1 cellular context compared by ENCODE assay signal in the genomic region with DNA sequence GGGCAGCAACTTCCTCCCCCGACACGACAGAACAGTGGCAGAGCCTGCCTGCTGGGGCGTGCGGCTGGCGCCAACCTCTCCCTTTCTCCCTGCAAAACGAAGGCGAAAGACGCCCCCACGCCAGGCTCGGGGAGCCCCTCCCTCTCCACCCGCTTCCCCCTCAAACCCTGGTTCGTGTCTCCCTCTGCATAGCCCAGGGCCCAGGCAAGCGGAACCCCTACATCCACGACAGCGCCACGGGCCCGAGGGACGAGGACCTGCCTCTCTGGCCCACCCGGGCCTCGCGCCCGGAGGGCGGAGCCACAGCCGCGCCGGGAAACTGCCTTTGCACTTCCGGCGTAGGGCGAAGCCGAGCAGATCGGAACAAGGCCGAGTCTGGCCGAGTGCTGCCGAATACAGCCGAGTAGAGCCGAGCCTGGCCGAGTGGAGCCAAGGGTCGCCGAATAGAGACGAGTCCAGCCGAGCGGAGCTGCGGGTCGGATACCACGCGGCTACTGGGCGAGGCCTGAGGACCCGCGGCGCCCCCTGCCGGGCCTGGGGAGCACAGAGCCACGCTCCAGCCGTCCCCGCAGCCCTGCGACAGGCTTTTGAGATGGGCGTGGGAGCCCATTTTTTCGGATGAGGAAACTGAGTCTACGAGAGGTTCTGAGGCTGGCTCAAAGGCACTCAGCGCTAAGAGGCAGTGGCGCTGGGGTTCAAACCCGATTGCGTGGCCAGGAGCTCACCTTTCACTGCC.
TF ChIP-seq lines count a peak whose summit lies in the region.

No MANE protein-coding gene starts in this region.

TF ChIP-seq in HepG2, 621 proteins besides CTCF, POLR2A, EP300 and RAD21 (continued from another document and continues in another):
- TF ChIP-seq ZNF781 (CRISPR knock-in tag; IDR thresholded peaks at IDR 0.05; ENCODE audit: borderline replicate concordance, not compliant biosample characterization) (peak; percentile 90), ZFP36L2 (CRISPR knock-in tag; IDR thresholded peaks at IDR 0.05) (no peak), PAX8 (CRISPR knock-in tag; IDR thresholded peaks at IDR 0.05; ENCODE audit: borderline replicate concordance) (no peak), BRD4 (CRISPR knock-in tag; IDR thresholded peaks at IDR 0.05) (peak; percentile 39), SMARCE1 (IDR thresholded peaks at IDR 0.05; ENCODE audit: borderline replicate concordance) (no peak), ZSCAN9 (CRISPR knock-in tag; IDR thresholded peaks at IDR 0.05; ENCODE audit: borderline replicate concordance) (no peak), ZNF33A (CRISPR knock-in tag; IDR thresholded peaks at IDR 0.05; ENCODE audit: borderline replicate concordance) (no peak; the same call in 1 of the 2 replicates), DR1 (CRISPR knock-in tag; IDR thresholded peaks at IDR 0.05) (peak; percentile 57), ZNF3 (CRISPR knock-in tag; IDR thresholded peaks at IDR 0.05) (no peak), SP4 (CRISPR knock-in tag; IDR thresholded peaks at IDR 0.05) (peak; percentile 42; the same call in 1 of the 2 replicates), ZFX (CRISPR knock-in tag; IDR thresholded peaks at IDR 0.05; ENCODE audit: low read depth) (peak; percentile 87), ARHGAP35 (CRISPR knock-in tag; IDR thresholded peaks at IDR 0.05; ENCODE audit: borderline replicate concordance) (peak; percentile 52), HMGA1 (CRISPR knock-in tag; conservative IDR thresholded peaks at IDR 0.05) (no peak), ZNF543 (CRISPR knock-in tag; IDR thresholded peaks at IDR 0.05) (peak; percentile 72; the same call in 1 of the 2 replicates), ZNF577 (CRISPR knock-in tag; IDR thresholded peaks at IDR 0.05; ENCODE audit: borderline replicate concordance, low read depth) (0 out of 2 replicates have a peak, but pooled peaks have one; percentile 55), ZNF350 (CRISPR knock-in tag; IDR thresholded peaks at IDR 0.05; ENCODE audit: borderline replicate concordance, low read depth) (peak; percentile 81; the same call in 1 of the 2 replicates), LCORL (IDR thresholded peaks at IDR 0.05) (no peak), LCORL (CRISPR knock-in tag; IDR thresholded peaks at IDR 0.05) (peak; percentile 74), ZNF776 (CRISPR knock-in tag; IDR thresholded peaks at IDR 0.05) (no peak), HMG20B (CRISPR knock-in tag; conservative IDR thresholded peaks at IDR 0.05) (no peak), KLF11 (CRISPR knock-in tag; IDR thresholded peaks at IDR 0.05) (0 out of 2 replicates have a peak, but pooled peaks have one; percentile 51), MEIS1 (CRISPR knock-in tag; IDR thresholded peaks at IDR 0.05; ENCODE audit: borderline replicate concordance) (no peak; the same call in 1 of the 2 replicates), GPN1 (CRISPR knock-in tag; IDR thresholded peaks at IDR 0.05; ENCODE audit: borderline replicate concordance) (no peak)
- TF ChIP-seq, protein P1, sequence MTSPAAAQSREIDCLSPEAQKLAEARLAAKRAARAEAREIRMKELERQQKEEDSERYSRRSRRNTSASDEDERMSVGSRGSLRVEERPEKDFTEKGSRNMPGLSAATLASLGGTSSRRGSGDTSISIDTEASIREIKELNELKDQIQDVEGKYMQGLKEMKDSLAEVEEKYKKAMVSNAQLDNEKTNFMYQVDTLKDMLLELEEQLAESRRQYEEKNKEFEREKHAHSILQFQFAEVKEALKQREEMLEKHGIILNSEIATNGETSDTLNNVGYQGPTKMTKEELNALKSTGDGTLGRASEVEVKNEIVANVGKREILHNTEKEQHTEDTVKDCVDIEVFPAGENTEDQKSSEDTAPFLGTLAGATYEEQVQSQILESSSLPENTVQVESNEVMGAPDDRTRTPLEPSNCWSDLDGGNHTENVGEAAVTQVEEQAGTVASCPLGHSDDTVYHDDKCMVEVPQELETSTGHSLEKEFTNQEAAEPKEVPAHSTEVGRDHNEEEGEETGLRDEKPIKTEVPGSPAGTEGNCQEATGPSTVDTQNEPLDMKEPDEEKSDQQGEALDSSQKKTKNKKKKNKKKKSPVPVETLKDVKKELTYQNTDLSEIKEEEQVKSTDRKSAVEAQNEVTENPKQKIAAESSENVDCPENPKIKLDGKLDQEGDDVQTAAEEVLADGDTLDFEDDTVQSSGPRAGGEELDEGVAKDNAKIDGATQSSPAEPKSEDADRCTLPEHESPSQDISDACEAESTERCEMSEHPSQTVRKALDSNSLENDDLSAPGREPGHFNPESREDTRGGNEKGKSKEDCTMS (CRISPR knock-in tag; conservative IDR thresholded peaks at IDR 0.05), result no peak
- TF ChIP-seq, protein P2, sequence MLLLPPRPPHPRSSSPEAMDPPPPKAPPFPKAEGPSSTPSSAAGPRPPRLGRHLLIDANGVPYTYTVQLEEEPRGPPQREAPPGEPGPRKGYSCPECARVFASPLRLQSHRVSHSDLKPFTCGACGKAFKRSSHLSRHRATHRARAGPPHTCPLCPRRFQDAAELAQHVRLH (CRISPR knock-in tag; IDR thresholded peaks at IDR 0.05; ENCODE audit: borderline replicate concordance, low read depth), result peak; percentile 78; the same call in 1 of the 2 replicates
- TF ChIP-seq, protein P3, sequence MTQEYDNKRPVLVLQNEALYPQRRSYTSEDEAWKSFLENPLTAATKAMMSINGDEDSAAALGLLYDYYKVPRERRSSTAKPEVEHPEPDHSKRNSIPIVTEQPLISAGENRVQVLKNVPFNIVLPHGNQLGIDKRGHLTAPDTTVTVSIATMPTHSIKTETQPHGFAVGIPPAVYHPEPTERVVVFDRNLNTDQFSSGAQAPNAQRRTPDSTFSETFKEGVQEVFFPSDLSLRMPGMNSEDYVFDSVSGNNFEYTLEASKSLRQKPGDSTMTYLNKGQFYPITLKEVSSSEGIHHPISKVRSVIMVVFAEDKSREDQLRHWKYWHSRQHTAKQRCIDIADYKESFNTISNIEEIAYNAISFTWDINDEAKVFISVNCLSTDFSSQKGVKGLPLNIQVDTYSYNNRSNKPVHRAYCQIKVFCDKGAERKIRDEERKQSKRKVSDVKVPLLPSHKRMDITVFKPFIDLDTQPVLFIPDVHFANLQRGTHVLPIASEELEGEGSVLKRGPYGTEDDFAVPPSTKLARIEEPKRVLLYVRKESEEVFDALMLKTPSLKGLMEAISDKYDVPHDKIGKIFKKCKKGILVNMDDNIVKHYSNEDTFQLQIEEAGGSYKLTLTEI (CRISPR knock-in tag; conservative IDR thresholded peaks at IDR 0.05), result no peak
- TF ChIP-seq, protein P4, sequence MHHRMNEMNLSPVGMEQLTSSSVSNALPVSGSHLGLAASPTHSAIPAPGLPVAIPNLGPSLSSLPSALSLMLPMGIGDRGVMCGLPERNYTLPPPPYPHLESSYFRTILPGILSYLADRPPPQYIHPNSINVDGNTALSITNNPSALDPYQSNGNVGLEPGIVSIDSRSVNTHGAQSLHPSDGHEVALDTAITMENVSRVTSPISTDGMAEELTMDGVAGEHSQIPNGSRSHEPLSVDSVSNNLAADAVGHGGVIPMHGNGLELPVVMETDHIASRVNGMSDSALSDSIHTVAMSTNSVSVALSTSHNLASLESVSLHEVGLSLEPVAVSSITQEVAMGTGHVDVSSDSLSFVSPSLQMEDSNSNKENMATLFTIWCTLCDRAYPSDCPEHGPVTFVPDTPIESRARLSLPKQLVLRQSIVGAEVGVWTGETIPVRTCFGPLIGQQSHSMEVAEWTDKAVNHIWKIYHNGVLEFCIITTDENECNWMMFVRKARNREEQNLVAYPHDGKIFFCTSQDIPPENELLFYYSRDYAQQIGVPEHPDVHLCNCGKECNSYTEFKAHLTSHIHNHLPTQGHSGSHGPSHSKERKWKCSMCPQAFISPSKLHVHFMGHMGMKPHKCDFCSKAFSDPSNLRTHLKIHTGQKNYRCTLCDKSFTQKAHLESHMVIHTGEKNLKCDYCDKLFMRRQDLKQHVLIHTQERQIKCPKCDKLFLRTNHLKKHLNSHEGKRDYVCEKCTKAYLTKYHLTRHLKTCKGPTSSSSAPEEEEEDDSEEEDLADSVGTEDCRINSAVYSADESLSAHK (CRISPR knock-in tag; IDR thresholded peaks at IDR 0.05; ENCODE audit: borderline replicate concordance), result no peak
- TF ChIP-seq, protein P5, sequence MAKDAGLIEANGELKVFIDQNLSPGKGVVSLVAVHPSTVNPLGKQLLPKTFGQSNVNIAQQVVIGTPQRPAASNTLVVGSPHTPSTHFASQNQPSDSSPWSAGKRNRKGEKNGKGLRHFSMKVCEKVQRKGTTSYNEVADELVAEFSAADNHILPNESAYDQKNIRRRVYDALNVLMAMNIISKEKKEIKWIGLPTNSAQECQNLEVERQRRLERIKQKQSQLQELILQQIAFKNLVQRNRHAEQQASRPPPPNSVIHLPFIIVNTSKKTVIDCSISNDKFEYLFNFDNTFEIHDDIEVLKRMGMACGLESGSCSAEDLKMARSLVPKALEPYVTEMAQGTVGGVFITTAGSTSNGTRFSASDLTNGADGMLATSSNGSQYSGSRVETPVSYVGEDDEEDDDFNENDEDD (CRISPR knock-in tag; IDR thresholded peaks at IDR 0.05; ENCODE audit: borderline replicate concordance), result peak; percentile 91
- TF ChIP-seq, protein P6, sequence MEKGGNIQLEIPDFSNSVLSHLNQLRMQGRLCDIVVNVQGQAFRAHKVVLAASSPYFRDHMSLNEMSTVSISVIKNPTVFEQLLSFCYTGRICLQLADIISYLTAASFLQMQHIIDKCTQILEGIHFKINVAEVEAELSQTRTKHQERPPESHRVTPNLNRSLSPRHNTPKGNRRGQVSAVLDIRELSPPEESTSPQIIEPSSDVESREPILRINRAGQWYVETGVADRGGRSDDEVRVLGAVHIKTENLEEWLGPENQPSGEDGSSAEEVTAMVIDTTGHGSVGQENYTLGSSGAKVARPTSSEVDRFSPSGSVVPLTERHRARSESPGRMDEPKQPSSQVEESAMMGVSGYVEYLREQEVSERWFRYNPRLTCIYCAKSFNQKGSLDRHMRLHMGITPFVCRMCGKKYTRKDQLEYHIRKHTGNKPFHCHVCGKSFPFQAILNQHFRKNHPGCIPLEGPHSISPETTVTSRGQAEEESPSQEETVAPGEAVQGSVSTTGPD (CRISPR knock-in tag; IDR thresholded peaks at IDR 0.05), result no peak
- TF ChIP-seq, protein P7, sequence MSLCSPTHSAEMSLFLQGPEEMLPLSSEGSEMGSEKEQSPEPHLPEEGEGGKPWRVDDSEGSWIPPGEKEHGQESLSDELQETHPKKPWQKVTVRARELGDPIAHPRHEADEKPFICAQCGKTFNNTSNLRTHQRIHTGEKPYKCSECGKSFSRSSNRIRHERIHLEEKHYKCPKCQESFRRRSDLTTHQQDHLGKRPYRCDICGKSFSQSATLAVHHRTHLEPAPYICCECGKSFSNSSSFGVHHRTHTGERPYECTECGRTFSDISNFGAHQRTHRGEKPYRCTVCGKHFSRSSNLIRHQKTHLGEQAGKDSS (CRISPR knock-in tag; IDR thresholded peaks at IDR 0.05; ENCODE audit: borderline replicate concordance, low read depth), result peak; percentile 28; the same call in 1 of the 2 replicates
- TF ChIP-seq, protein P8, sequence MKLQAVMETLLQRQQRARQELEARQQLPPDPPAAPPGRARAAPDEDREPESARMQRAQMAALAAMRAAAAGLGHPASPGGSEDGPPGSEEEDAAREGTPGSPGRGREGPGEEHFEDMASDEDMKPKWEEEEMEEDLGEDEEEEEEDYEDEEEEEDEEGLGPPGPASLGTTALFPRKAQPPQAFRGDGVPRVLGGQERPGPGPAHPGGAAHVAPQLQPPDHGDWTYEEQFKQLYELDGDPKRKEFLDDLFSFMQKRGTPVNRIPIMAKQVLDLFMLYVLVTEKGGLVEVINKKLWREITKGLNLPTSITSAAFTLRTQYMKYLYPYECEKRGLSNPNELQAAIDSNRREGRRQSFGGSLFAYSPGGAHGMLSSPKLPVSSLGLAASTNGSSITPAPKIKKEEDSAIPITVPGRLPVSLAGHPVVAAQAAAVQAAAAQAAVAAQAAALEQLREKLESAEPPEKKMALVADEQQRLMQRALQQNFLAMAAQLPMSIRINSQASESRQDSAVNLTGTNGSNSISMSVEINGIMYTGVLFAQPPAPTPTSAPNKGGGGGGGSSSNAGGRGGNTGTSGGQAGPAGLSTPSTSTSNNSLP (IDR thresholded peaks at IDR 0.05; ENCODE audit: low read depth, low read length), result no peak
- TF ChIP-seq, protein P9, sequence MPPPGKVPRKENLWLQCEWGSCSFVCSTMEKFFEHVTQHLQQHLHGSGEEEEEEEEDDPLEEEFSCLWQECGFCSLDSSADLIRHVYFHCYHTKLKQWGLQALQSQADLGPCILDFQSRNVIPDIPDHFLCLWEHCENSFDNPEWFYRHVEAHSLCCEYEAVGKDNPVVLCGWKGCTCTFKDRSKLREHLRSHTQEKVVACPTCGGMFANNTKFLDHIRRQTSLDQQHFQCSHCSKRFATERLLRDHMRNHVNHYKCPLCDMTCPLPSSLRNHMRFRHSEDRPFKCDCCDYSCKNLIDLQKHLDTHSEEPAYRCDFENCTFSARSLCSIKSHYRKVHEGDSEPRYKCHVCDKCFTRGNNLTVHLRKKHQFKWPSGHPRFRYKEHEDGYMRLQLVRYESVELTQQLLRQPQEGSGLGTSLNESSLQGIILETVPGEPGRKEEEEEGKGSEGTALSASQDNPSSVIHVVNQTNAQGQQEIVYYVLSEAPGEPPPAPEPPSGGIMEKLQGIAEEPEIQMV (CRISPR knock-in tag; IDR thresholded peaks at IDR 0.05; ENCODE audit: low read depth), result no peak
- TF ChIP-seq, protein P10, sequence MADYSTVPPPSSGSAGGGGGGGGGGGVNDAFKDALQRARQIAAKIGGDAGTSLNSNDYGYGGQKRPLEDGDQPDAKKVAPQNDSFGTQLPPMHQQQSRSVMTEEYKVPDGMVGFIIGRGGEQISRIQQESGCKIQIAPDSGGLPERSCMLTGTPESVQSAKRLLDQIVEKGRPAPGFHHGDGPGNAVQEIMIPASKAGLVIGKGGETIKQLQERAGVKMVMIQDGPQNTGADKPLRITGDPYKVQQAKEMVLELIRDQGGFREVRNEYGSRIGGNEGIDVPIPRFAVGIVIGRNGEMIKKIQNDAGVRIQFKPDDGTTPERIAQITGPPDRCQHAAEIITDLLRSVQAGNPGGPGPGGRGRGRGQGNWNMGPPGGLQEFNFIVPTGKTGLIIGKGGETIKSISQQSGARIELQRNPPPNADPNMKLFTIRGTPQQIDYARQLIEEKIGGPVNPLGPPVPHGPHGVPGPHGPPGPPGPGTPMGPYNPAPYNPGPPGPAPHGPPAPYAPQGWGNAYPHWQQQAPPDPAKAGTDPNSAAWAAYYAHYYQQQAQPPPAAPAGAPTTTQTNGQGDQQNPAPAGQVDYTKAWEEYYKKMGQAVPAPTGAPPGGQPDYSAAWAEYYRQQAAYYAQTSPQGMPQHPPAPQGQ (CRISPR knock-in tag; IDR thresholded peaks at IDR 0.05; ENCODE audit: borderline replicate concordance), result no peak
- TF ChIP-seq, protein P11, sequence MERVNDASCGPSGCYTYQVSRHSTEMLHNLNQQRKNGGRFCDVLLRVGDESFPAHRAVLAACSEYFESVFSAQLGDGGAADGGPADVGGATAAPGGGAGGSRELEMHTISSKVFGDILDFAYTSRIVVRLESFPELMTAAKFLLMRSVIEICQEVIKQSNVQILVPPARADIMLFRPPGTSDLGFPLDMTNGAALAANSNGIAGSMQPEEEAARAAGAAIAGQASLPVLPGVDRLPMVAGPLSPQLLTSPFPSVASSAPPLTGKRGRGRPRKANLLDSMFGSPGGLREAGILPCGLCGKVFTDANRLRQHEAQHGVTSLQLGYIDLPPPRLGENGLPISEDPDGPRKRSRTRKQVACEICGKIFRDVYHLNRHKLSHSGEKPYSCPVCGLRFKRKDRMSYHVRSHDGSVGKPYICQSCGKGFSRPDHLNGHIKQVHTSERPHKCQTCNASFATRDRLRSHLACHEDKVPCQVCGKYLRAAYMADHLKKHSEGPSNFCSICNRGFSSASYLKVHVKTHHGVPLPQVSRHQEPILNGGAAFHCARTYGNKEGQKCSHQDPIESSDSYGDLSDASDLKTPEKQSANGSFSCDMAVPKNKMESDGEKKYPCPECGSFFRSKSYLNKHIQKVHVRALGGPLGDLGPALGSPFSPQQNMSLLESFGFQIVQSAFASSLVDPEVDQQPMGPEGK (CRISPR knock-in tag; IDR thresholded peaks at IDR 0.05), result peak; percentile 61
